Comparison of ENCODE assay signal across 2 cellular contexts in genomic region chr7:42059275-42059674, GRCh38.
TF ChIP-seq lines count a peak whose summit lies in the region.

No MANE protein-coding gene starts in this region.

TF ChIP-seq in HepG2, 621 proteins besides CTCF, POLR2A, EP300 and RAD21 (continued from another document):
- TF ChIP-seq ZBTB25 (CRISPR knock-in tag; IDR thresholded peaks at IDR 0.05) (no peak), SNRNP70 (IDR thresholded peaks at IDR 0.05; ENCODE audit: low read depth, low read length) (no peak), BRD4 (CRISPR knock-in tag; IDR thresholded peaks at IDR 0.05) (no peak), MAFF (IDR thresholded peaks at IDR 0.05; ENCODE audit: low read depth, low read length) (no peak), ZSCAN12 (CRISPR knock-in tag; IDR thresholded peaks at IDR 0.05) (no peak), MAFG (CRISPR knock-in tag; IDR thresholded peaks at IDR 0.05) (no peak), ETV5 (CRISPR knock-in tag; IDR thresholded peaks at IDR 0.05; ENCODE audit: borderline replicate concordance) (no peak), KDM2A (CRISPR knock-in tag; IDR thresholded peaks at IDR 0.05; ENCODE audit: borderline replicate concordance, low read depth) (no peak), FOXJ3 (CRISPR knock-in tag; IDR thresholded peaks at IDR 0.05; ENCODE audit: borderline replicate concordance) (no peak), ZNF326 (CRISPR knock-in tag; IDR thresholded peaks at IDR 0.05; ENCODE audit: borderline replicate concordance) (no peak), LCORL (IDR thresholded peaks at IDR 0.05) (no peak), LCORL (CRISPR knock-in tag; IDR thresholded peaks at IDR 0.05) (no peak), ZNF335 (CRISPR knock-in tag; IDR thresholded peaks at IDR 0.05) (no peak), ZUFSP (CRISPR knock-in tag; IDR thresholded peaks at IDR 0.05; ENCODE audit: borderline replicate concordance) (no peak)
- TF ChIP-seq, protein P1, sequence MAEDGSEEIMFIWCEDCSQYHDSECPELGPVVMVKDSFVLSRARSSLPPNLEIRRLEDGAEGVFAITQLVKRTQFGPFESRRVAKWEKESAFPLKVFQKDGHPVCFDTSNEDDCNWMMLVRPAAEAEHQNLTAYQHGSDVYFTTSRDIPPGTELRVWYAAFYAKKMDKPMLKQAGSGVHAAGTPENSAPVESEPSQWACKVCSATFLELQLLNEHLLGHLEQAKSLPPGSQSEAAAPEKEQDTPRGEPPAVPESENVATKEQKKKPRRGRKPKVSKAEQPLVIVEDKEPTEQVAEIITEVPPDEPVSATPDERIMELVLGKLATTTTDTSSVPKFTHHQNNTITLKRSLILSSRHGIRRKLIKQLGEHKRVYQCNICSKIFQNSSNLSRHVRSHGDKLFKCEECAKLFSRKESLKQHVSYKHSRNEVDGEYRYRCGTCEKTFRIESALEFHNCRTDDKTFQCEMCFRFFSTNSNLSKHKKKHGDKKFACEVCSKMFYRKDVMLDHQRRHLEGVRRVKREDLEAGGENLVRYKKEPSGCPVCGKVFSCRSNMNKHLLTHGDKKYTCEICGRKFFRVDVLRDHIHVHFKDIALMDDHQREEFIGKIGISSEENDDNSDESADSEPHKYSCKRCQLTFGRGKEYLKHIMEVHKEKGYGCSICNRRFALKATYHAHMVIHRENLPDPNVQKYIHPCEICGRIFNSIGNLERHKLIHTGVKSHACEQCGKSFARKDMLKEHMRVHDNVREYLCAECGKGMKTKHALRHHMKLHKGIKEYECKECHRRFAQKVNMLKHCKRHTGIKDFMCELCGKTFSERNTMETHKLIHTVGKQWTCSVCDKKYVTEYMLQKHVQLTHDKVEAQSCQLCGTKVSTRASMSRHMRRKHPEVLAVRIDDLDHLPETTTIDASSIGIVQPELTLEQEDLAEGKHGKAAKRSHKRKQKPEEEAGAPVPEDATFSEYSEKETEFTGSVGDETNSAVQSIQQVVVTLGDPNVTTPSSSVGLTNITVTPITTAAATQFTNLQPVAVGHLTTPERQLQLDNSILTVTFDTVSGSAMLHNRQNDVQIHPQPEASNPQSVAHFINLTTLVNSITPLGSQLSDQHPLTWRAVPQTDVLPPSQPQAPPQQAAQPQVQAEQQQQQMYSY (CRISPR knock-in tag; IDR thresholded peaks at IDR 0.05): no peak
- TF ChIP-seq, protein P2, sequence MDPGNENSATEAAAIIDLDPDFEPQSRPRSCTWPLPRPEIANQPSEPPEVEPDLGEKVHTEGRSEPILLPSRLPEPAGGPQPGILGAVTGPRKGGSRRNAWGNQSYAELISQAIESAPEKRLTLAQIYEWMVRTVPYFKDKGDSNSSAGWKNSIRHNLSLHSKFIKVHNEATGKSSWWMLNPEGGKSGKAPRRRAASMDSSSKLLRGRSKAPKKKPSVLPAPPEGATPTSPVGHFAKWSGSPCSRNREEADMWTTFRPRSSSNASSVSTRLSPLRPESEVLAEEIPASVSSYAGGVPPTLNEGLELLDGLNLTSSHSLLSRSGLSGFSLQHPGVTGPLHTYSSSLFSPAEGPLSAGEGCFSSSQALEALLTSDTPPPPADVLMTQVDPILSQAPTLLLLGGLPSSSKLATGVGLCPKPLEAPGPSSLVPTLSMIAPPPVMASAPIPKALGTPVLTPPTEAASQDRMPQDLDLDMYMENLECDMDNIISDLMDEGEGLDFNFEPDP (CRISPR knock-in tag; conservative IDR thresholded peaks at IDR 0.05): no peak

TF ChIP-seq in SK-N-SH, 30 proteins besides CTCF, POLR2A, EP300 and RAD21 (continued from another document):
- TF ChIP-seq REST (IDR thresholded peaks at IDR 0.05; ENCODE audit: low read depth, low read length) (no peak), TAF1 (IDR thresholded peaks at IDR 0.05; ENCODE audit: borderline replicate concordance, low read depth, low read length) (no peak), FOXJ3 (CRISPR knock-in tag; IDR thresholded peaks at IDR 0.05) (no peak), FOXM1 (IDR thresholded peaks at IDR 0.05; ENCODE audit: low read depth) (no peak), SMC3 (IDR thresholded peaks at IDR 0.05; ENCODE audit: low read depth, low read length) (no peak), TCF12 (IDR thresholded peaks at IDR 0.05) (no peak), SIN3A (IDR thresholded peaks at IDR 0.05; ENCODE audit: borderline replicate concordance, low read depth, low read length) (no peak)
